Comparison of ENCODE assay signal across 8 cellular contexts in the genomic region with DNA sequence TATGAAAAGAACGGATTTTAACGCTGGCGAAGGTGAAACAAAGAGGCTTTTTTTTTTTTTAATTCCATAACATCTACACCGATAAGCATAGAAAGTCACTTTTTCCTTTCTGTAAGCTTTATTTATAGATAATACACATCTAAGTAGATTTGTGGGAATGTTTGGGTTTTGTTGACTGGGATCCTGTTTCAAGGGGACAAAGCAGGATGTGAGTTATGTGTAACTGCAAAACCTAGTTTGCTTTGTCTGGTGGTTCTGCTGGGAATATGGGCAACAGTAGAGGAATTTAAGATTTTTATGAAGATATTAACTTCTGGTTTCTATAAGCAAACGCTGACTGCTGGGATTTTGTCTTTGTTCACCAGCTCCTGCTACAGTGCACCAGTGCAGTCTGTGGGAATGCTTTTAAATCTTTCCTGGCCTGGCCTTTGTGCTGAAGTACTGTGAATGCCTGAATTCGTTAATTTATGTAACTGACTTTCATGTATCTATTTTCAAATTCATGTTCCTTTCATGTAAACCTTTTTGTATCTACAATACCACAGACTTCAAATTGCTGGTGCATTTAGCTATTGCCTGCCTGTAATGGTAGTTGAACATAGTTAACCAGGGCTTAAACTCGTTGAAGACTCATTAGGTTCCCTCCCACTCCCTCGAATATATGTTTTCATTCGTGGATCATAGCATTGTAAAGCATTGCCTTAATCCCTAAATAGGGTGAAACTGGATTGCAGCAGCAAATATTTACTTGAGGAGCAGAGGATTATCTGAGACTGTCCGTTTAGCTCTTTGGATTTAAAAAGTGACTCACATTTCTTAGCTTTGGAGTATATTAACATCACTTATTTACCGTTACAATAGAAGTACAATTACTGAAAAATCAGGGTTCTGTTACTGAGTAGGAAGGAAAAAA. TPM values are rescaled to one million over a fixed set of nuclear protein-coding genes. Genes with fewer than 3 reads are reported as not detected.
A peak's percentile ranks its signal among the peaks of the same experiment; 100 is the strongest.
DNase-seq lines count a peak whose midpoint lies in the region; ATAC-seq and TF ChIP-seq lines count a peak whose summit lies in the region.

No MANE protein-coding gene starts in this region.

- TF ChIP-seq CTCF in AG09309 (IDR thresholded peaks at IDR 0.05; ENCODE audit: control insufficient read depth, insufficient read depth, low read depth, low read length, missing control alignments) (no peak), brain microvascular endothelial cell (IDR thresholded peaks at IDR 0.05; ENCODE audit: low read depth, low read length, missing control alignments) (no peak), lung (IDR thresholded peaks at IDR 0.05; ENCODE audit: control extremely low read depth, extremely low read depth) (no peak), upper lobe of right lung (IDR thresholded peaks at IDR 0.05) (no peak), GM13977 (IDR thresholded peaks at IDR 0.05; ENCODE audit: extremely low read depth, insufficient read depth, missing control alignments) (no peak)

- H3K36me3 ChIP-seq in HUES48 (ENCODE audit: control insufficient read depth, insufficient read depth, low read length) (no peaks in the 10 kb centered on the region), brain microvascular endothelial cell (replicated peaks) (no peaks in the 10 kb centered on the region), lung (ENCODE audit: control insufficient read depth in 2 of 2, insufficient read depth in 2 of 2, low read length in 2 of 2) (no peaks in the 10 kb centered on the region), upper lobe of right lung (no peaks in the 10 kb centered on the region)

- H3K9me3 ChIP-seq in HUES48 (ENCODE audit: control insufficient read depth, insufficient read depth, low read length) (no peaks in the 10 kb centered on the region), lung (ENCODE audit: control insufficient read depth in 2 of 2, insufficient read depth in 1 of 2, low read length in 1 of 2) (no peaks in the 10 kb centered on the region), upper lobe of right lung (no peaks in the 10 kb centered on the region)

- ATAC-seq in lung (ENCODE audit: insufficient read depth, low FRiP score) (no peak), upper lobe of right lung (no peak), GM18519 (IDR thresholded peaks at IDR 0.05; ENCODE audit: low FRiP score, unreplicated experiment) (no peak), GM21723 (IDR thresholded peaks at IDR 0.05; ENCODE audit: unreplicated experiment) (no peak)

- in situ Hi-C loops in brain microvascular endothelial cell (cut with HindIII; ENCODE audit: low pct_ligation_motif_present, low sequenced_read_pairs) (no loop called here), GM13977 (cut with MboI; ENCODE audit: low pct_unique_long_range_greater_than_20kb, low sequenced_read_pairs, unreplicated experiment) (no loop called here)

- peak overlapping the region; percentile 95 for H3K27ac ChIP-seq in HUES48 (ENCODE audit: low read depth, low read length)
- H3K27ac ChIP-seq in brain microvascular endothelial cell: no peak overlapping the region
- peak overlapping the region in 1 of 2 donors; percentile 90 for H3K27ac ChIP-seq in lung (ENCODE audit: low read depth in 1 of 2, low read length in 1 of 2)
- H3K27ac ChIP-seq in upper lobe of right lung: peak overlapping the region; percentile 95

- H3K27me3 ChIP-seq in HUES48 (ENCODE audit: control insufficient read depth, insufficient read depth, low read length) (no peaks in the 10 kb centered on the region), brain microvascular endothelial cell (replicated peaks) (no peaks in the 10 kb centered on the region), lung (ENCODE audit: control insufficient read depth, insufficient read depth) (no peaks in the 10 kb centered on the region), upper lobe of right lung (no peaks in the 10 kb centered on the region)

- H3K4me3 ChIP-seq in AG09309 (ENCODE audit: control insufficient read depth, low read depth, low read length) (peak overlapping the region; percentile 88), HUES48 (ENCODE audit: low read depth, low read length) (peak overlapping the region; percentile 86), brain microvascular endothelial cell (ENCODE audit: low read depth, low read length) (peak overlapping the region; percentile 89), lung (peak overlapping the region; percentile 69), upper lobe of right lung (peak overlapping the region; percentile 98)

- WGBS in lung, 2 donors: 21% methylated on average over 11 of the region's 11 CpGs

- peaks cover 21% of the 10 kb centered on the region for H3K4me1 ChIP-seq in HUES48 (ENCODE audit: control insufficient read depth, insufficient read depth, low read length)
- H3K4me1 ChIP-seq in lung (ENCODE audit: control insufficient read depth in 2 of 2, insufficient read depth in 2 of 2, low read length in 2 of 2): peaks cover 0 to 12% of the 10 kb centered on the region in 2 donors
- H3K4me1 ChIP-seq in upper lobe of right lung: peaks cover 18% of the 10 kb centered on the region

- intact Hi-C loops in upper lobe of right lung (cut with DNase I): no loop called here

- peak overlapping the region; percentile 86 for H3K9ac ChIP-seq in HUES48 (ENCODE audit: low read depth, low read length)

- DNase-seq in AG09309 (ENCODE audit: low read depth): no peak
- no peak for DNase-seq in brain microvascular endothelial cell
- DNase-seq in lung (ENCODE audit: low spot score): no peak
- no peak for DNase-seq in upper lobe of right lung
- DNase-seq in GM13977 (ENCODE audit: low spot score): no peak

RNA-seq across cellular contexts. Expression of gene KLHL7, which starts 1.5 kb away (rescaled TPM):
- 10 to 100 TPM; 20.9 to 38.1 TPM for total RNA-seq in lung
- polyA plus RNA-seq in lung: 10 to 100 TPM; 11.5 to 14.3 TPM
- 16.4 TPM for total RNA-seq in upper lobe of right lung
